31 cellular contexts compared by ENCODE assay signal in the genomic region with DNA sequence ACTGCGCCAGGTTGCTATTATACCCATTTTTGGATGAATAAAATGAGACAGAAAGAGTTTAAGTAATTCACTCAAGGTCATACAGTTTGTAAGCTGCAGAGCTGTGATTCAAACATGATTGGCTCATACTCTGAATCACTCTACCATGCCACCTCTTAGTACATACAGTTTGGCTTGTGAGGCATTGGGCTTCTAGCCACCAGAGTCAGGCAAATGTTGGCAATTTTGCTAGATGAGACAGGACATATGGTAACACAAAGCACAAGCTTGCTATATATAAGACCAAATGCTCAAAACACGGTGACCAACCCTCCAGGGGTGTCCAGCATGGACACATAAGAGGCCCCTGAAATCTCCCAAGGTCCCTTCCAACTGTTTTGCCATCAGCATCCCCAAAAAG.
"Had no signal": no experiment of that assay in that cellular context is flagged by ENCODE, and none has a peak within 500 bp of the region (broad histone marks: within the 10 kb centered on the region; RNA-seq: fewer than 3 reads in every experiment).

No MANE protein-coding gene starts in this region.

- DNase-seq: colonic mucosa; effector CD8-positive, alpha-beta T cell; endodermal cell; esophagus squamous epithelium; foreskin melanocyte; glutamatergic neuron; heart right ventricle; hippocampal formation; left cardiac atrium; left lung; mesendoderm; midbrain; naive thymus-derived CD4-positive, alpha-beta T cell; stimulated activated CD4-positive, alpha-beta T cell treated with anti-CD3 and anti-CD28 coated beads, Interleukin-12 subunit alpha, Interleukin-12 subunit beta, amount 100 ng/mL, for 4 hours; stimulated activated CD4-positive, alpha-beta T cell treated with anti-CD3 and anti-CD28 coated beads, Interleukin-1b, Interleukin-23, amount 100 ng/mL, for 48 hours; stimulated activated CD4-positive, alpha-beta T cell treated with anti-CD3 and anti-CD28 coated beads, Interleukin-4, amount 100 ng/mL, for 24 hours; stimulated activated naive CD4-positive, alpha-beta T cell treated with Interleukin-2 at 50 U/mL for 16 hours; stomach; substantia nigra; testis; tibial artery; upper lobe of left lung had no signal

- H3K4me3 ChIP-seq: colonic mucosa, esophagus squamous epithelium, heart right ventricle, left lung, neural progenitor cell, right atrium auricular region, smooth muscle cell, stomach, testis, tibial artery, upper lobe of left lung had no signal

- H3K9me3 Mint-ChIP-seq: dendritic cell treated with granulocyte-macrophage colony-stimulating factor and Interleukin-4, amounts not matched to agents 40 ng/mL and 50 ng/mL, for 4 days; endodermal cell; nephron; neural progenitor cell; stimulated activated effector memory CD8-positive, alpha-beta T cell treated with anti-CD3 and anti-CD28 coated beads, Interleukin-12 subunit alpha, Interleukin-12 subunit beta, amount 100 ng/mL, for 72 hours had no signal

- H3K27me3 Mint-ChIP-seq: dendritic cell treated with granulocyte-macrophage colony-stimulating factor and Interleukin-4, amounts not matched to agents 40 ng/mL and 50 ng/mL, for 4 days had no signal

- H3K27ac ChIP-seq: colonic mucosa, esophagus squamous epithelium, heart right ventricle, left lung, neural progenitor cell, parathyroid adenoma, right atrium auricular region, stomach, testis, tibial artery, upper lobe of left lung had no signal

- H3K27ac Mint-ChIP-seq: dendritic cell treated with granulocyte-macrophage colony-stimulating factor and Interleukin-4, amounts not matched to agents 40 ng/mL and 50 ng/mL, for 4 days; endodermal cell; naive thymus-derived CD4-positive, alpha-beta T cell; nephron; neural progenitor cell; progenitor cell of endocrine pancreas; stimulated activated effector memory CD8-positive, alpha-beta T cell treated with anti-CD3 and anti-CD28 coated beads, Interleukin-12 subunit alpha, Interleukin-12 subunit beta, amount 100 ng/mL, for 72 hours had no signal

- H3K9me3 ChIP-seq: colonic mucosa, esophagus squamous epithelium, heart right ventricle, left lung, testis, tibial artery, upper lobe of left lung had no signal

- H3K4me3 Mint-ChIP-seq: dendritic cell treated with granulocyte-macrophage colony-stimulating factor and Interleukin-4, amounts not matched to agents 40 ng/mL and 50 ng/mL, for 4 days; endodermal cell; naive thymus-derived CD4-positive, alpha-beta T cell; nephron; neural progenitor cell; stimulated activated effector memory CD8-positive, alpha-beta T cell treated with anti-CD3 and anti-CD28 coated beads, Interleukin-12 subunit alpha, Interleukin-12 subunit beta, amount 100 ng/mL, for 72 hours had no signal

- H3K4me1 Mint-ChIP-seq: endodermal cell; naive thymus-derived CD4-positive, alpha-beta T cell; nephron; stimulated activated effector memory CD8-positive, alpha-beta T cell treated with anti-CD3 and anti-CD28 coated beads, Interleukin-12 subunit alpha, Interleukin-12 subunit beta, amount 100 ng/mL, for 72 hours had no signal

- ATAC-seq: heart right ventricle; left cardiac atrium; left lung; naive thymus-derived CD4-positive, alpha-beta T cell; sciatic nerve; stimulated activated effector memory CD8-positive, alpha-beta T cell treated with anti-CD3 and anti-CD28 coated beads, Interleukin-12 subunit alpha, Interleukin-12 subunit beta, amount 100 ng/mL, for 72 hours had no signal

- H3K36me3 ChIP-seq: colonic mucosa, esophagus squamous epithelium, heart right ventricle, left lung, neural progenitor cell, right atrium auricular region, stomach, tibial artery, upper lobe of left lung had no signal

- H3K27me3 ChIP-seq: colonic mucosa, heart right ventricle, left lung, neural progenitor cell, right atrium auricular region, testis, upper lobe of left lung had no signal

- H3K4me1 ChIP-seq: colonic mucosa, esophagus squamous epithelium, heart right ventricle, left lung, parathyroid adenoma, right atrium auricular region, stomach, testis, tibial artery, upper lobe of left lung had no signal

- H3K36me3 Mint-ChIP-seq: naive thymus-derived CD4-positive, alpha-beta T cell; neural progenitor cell; stimulated activated effector memory CD8-positive, alpha-beta T cell treated with anti-CD3 and anti-CD28 coated beads, Interleukin-12 subunit alpha, Interleukin-12 subunit beta, amount 100 ng/mL, for 72 hours had no signal
